ENCODE assay signal across 1 cellular context in genomic region chr3:18441521-18441920, GRCh38.
TF ChIP-seq lines count a peak whose summit lies in the region.

No MANE protein-coding gene starts in this region.

TF ChIP-seq in HEK293, 187 proteins besides CTCF, POLR2A, EP300 and RAD21 (continued from another document):
- TF ChIP-seq ZBTB10 (tag by site-specific recombination; IDR thresholded peaks at IDR 0.05) (no peak), ZNF76 (tag by site-specific recombination; IDR thresholded peaks at IDR 0.05; ENCODE audit: borderline replicate concordance, low read depth) (no peak), ZNF654 (tag by site-specific recombination; IDR thresholded peaks at IDR 0.05; ENCODE audit: low read depth) (no peak), ZNF596 (tag by site-specific recombination; IDR thresholded peaks at IDR 0.05) (peak; percentile 20; the same call in 1 of the 2 replicates), ZNF664 (tag by site-specific recombination; IDR thresholded peaks at IDR 0.05) (0 out of 2 replicates have a peak, but pooled peaks have one; percentile 36), ZNF37A (tag by site-specific recombination; IDR thresholded peaks at IDR 0.05) (no peak), ZNF670 (tag by site-specific recombination; IDR thresholded peaks at IDR 0.05; ENCODE audit: low read depth) (no peak), ZSCAN23 (tag by site-specific recombination; IDR thresholded peaks at IDR 0.05) (no peak), ZNF837 (tag by site-specific recombination; IDR thresholded peaks at IDR 0.05) (no peak), ZNF221 (tag by site-specific recombination; IDR thresholded peaks at IDR 0.05; ENCODE audit: borderline replicate concordance) (no peak), ZNF146 (tag by site-specific recombination; IDR thresholded peaks at IDR 0.05) (no peak), ZNF23 (tag by site-specific recombination; IDR thresholded peaks at IDR 0.05; ENCODE audit: borderline replicate concordance) (no peak), ZNF138 (tag by site-specific recombination; IDR thresholded peaks at IDR 0.05; ENCODE audit: borderline replicate concordance) (no peak)
- TF ChIP-seq, protein P1, sequence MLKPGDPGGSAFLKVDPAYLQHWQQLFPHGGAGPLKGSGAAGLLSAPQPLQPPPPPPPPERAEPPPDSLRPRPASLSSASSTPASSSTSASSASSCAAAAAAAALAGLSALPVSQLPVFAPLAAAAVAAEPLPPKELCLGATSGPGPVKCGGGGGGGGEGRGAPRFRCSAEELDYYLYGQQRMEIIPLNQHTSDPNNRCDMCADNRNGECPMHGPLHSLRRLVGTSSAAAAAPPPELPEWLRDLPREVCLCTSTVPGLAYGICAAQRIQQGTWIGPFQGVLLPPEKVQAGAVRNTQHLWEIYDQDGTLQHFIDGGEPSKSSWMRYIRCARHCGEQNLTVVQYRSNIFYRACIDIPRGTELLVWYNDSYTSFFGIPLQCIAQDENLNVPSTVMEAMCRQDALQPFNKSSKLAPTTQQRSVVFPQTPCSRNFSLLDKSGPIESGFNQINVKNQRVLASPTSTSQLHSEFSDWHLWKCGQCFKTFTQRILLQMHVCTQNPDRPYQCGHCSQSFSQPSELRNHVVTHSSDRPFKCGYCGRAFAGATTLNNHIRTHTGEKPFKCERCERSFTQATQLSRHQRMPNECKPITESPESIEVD (tag by site-specific recombination; IDR thresholded peaks at IDR 0.05) = peak; percentile 79
